ENCODE assay signal across 8 cellular contexts in genomic region chr14:67514650-67515385, GRCh38. TPM values are rescaled to one million over a fixed set of nuclear protein-coding genes. Genes with fewer than 3 reads are reported as not detected.
DNase-seq lines count a peak whose midpoint lies in the region; ATAC-seq lines count a peak whose summit lies in the region.

No MANE protein-coding gene starts in this region.

- H3K36me3 ChIP-seq in MG63 (no peaks in the 10 kb centered on the region), mesenchymal stem cell (ENCODE audit: control insufficient read depth in 1 of 2, insufficient read depth in 2 of 2, low read depth in 1 of 2, low read length in 2 of 2) (no peaks in the 10 kb centered on the region), SJCRH30 (no peaks in the 10 kb centered on the region)
- H3K36me3 ChIP-seq in effector memory CD4-positive, alpha-beta T cell (ENCODE audit: control insufficient read depth, insufficient read depth, low read length), result no peaks in the 10 kb centered on the region

- H3K14ac ChIP-seq in mesenchymal stem cell (ENCODE audit: low read length in 2 of 2), result no peak overlapping the region

- no peak overlapping the region for H2BK120ac ChIP-seq in mesenchymal stem cell (ENCODE audit: low read depth, low read length)

- no peaks in the 10 kb centered on the region for H3K27me3 ChIP-seq in MG63
- no peaks in the 10 kb centered on the region for H3K27me3 ChIP-seq in effector memory CD4-positive, alpha-beta T cell (replicated peaks; ENCODE audit: control insufficient read depth, insufficient read depth, low read length, poor library complexity, severe bottlenecking)
- peaks cover 39 to 48% of the 10 kb centered on the region in 2 experiments for H3K27me3 ChIP-seq in mesenchymal stem cell (ENCODE audit: control insufficient read depth in 1 of 2, insufficient read depth in 1 of 2, low read length in 2 of 2)
- 0 out of 2 replicates have a peak, but pooled peaks cover 7% of the 10 kb centered on the region for H3K27me3 ChIP-seq in SJCRH30

- peak overlapping the region; percentile 77 for H3K9ac ChIP-seq in mesenchymal stem cell (ENCODE audit: low read length)

- peaks cover 7% of the 10 kb centered on the region for H3K4me1 Mint-ChIP-seq in activated CD4-positive, alpha-beta memory T cell treated with anti-CD3 and anti-CD28 coated beads for 36 hours (ENCODE audit: low read depth)
- H3K4me1 Mint-ChIP-seq in stimulated activated naive CD8-positive, alpha-beta T cell treated with anti-CD3 and anti-CD28 coated beads, Interleukin-15, amount 100 ng/mL, for 72 hours, result peaks cover 30% of the 10 kb centered on the region

- H3K4me3 ChIP-seq in MG63 (peak overlapping the region; percentile 63), mesenchymal stem cell (ENCODE audit: insufficient read depth in 1 of 2, low read depth in 1 of 2, low read length in 2 of 2) (peak overlapping the region; percentile 81 to 82), SJCRH30 (no peak overlapping the region)
- H3K4me3 ChIP-seq in effector memory CD4-positive, alpha-beta T cell (ENCODE audit: insufficient read depth, low read depth, low read length, poor library complexity, severe bottlenecking), result peak overlapping the region; percentile 85

- H3K9me3 ChIP-seq in MG63, result no peaks in the 10 kb centered on the region
- no peaks in the 10 kb centered on the region for H3K9me3 ChIP-seq in effector memory CD4-positive, alpha-beta T cell (ENCODE audit: control insufficient read depth, low read length)
- H3K9me3 ChIP-seq in mesenchymal stem cell (ENCODE audit: control insufficient read depth, low read length), result no peaks in the 10 kb centered on the region
- H3K9me3 ChIP-seq in SJCRH30 (replicated peaks), result no peaks in the 10 kb centered on the region

- no peaks in the 10 kb centered on the region for H3K36me3 Mint-ChIP-seq in activated CD4-positive, alpha-beta memory T cell treated with anti-CD3 and anti-CD28 coated beads for 36 hours

- CTCF ChIA-PET in activated CD4-positive, alpha-beta memory T cell treated with anti-CD3 and anti-CD28 coated beads for 36 hours (lab: Charles Lee), result interaction anchor here (0.9 to 3.7 kb wide), 8 partner anchors 12 to 189 kb away, joined by 3 to 18 read pairs (median 6); partner anchors contain the start of gene TMEM229B

- peak overlapping the region; percentile 78 for H3K4me3 Mint-ChIP-seq in activated CD4-positive, alpha-beta memory T cell treated with anti-CD3 and anti-CD28 coated beads for 36 hours
- H3K4me3 Mint-ChIP-seq in stimulated activated naive CD8-positive, alpha-beta T cell treated with anti-CD3 and anti-CD28 coated beads, Interleukin-15, amount 100 ng/mL, for 72 hours, result peak overlapping the region; percentile 82 to 91

- POLR2A ChIA-PET in activated CD4-positive, alpha-beta memory T cell treated with anti-CD3 and anti-CD28 coated beads for 36 hours (lab: Charles Lee), result no interaction called here

- H3K79me1 ChIP-seq in mesenchymal stem cell (replicated peaks; ENCODE audit: low read length, poor library complexity, severe bottlenecking), result no peaks in the 10 kb centered on the region

- H2BK15ac ChIP-seq in mesenchymal stem cell (ENCODE audit: low read depth, poor library complexity, severe bottlenecking), result peak overlapping the region; percentile 76

- H4K8ac ChIP-seq in mesenchymal stem cell (ENCODE audit: low read length), result peak overlapping the region; percentile 12

- peak overlapping the region; percentile 95 for H3K4me2 ChIP-seq in mesenchymal stem cell (ENCODE audit: low read length, poor library complexity, severe bottlenecking)

- WGBS in mesenchymal stem cell, result 3% methylated on average over 59 of the region's 75 CpGs

- H2BK12ac ChIP-seq in mesenchymal stem cell (ENCODE audit: low read length in 2 of 2), result no peak overlapping the region

- no peak overlapping the region for H4K91ac ChIP-seq in mesenchymal stem cell (ENCODE audit: low read length)

- no peaks in the 10 kb centered on the region for H3K9me3 Mint-ChIP-seq in activated CD4-positive, alpha-beta memory T cell treated with anti-CD3 and anti-CD28 coated beads for 36 hours
- no peaks in the 10 kb centered on the region for H3K9me3 Mint-ChIP-seq in stimulated activated naive CD8-positive, alpha-beta T cell treated with anti-CD3 and anti-CD28 coated beads, Interleukin-15, amount 100 ng/mL, for 72 hours

- peak overlapping the region in 1 of 2 experiments; percentile 86 for H3K23ac ChIP-seq in mesenchymal stem cell (ENCODE audit: low read length in 2 of 2)

- H3K27me3 Mint-ChIP-seq in activated CD4-positive, alpha-beta memory T cell treated with anti-CD3 and anti-CD28 coated beads for 36 hours, result no peaks in the 10 kb centered on the region
- no peaks in the 10 kb centered on the region for H3K27me3 Mint-ChIP-seq in stimulated activated naive CD8-positive, alpha-beta T cell treated with anti-CD3 and anti-CD28 coated beads, Interleukin-15, amount 100 ng/mL, for 72 hours

- H3K27ac ChIP-seq in effector memory CD4-positive, alpha-beta T cell (ENCODE audit: insufficient read depth, low read length, poor library complexity, severe bottlenecking), result peak overlapping the region; percentile 71
- H3K27ac ChIP-seq in mesenchymal stem cell (ENCODE audit: low read length, poor library complexity, severe bottlenecking) (no peak overlapping the region), SJCRH30 (no peak overlapping the region)

- no peak overlapping the region for H3K4ac ChIP-seq in mesenchymal stem cell (ENCODE audit: low read depth in 1 of 2, low read length in 2 of 2)

- peak overlapping the region; percentile 40 to 64 for H3K18ac ChIP-seq in mesenchymal stem cell (ENCODE audit: low read depth in 1 of 2, low read length in 2 of 2)

- H2AFZ ChIP-seq in mesenchymal stem cell (ENCODE audit: low read depth, low read length), result peak overlapping the region; percentile 70

- H2BK5ac ChIP-seq in mesenchymal stem cell (ENCODE audit: low read depth, low read length, poor library complexity, severe bottlenecking), result no peak overlapping the region

- peak; percentile 49 for DNase-seq in Ammon's horn (ENCODE audit: low spot score)
- peak; percentile 33 for DNase-seq in MG63
- DNase-seq in activated CD4-positive, alpha-beta memory T cell treated with anti-CD3 and anti-CD28 coated beads for 36 hours, result peak; percentile 44
- DNase-seq in effector memory CD4-positive, alpha-beta T cell, result peak in 2 of 3 donors; percentile 19 to 34
- DNase-seq in mesenchymal stem cell, result peak; percentile 66
- peak; percentile 29 to 48 for DNase-seq in stimulated activated naive CD8-positive, alpha-beta T cell treated with anti-CD3 and anti-CD28 coated beads, Interleukin-15, amount 100 ng/mL, for 72 hours
- DNase-seq in SJCRH30, result no peak

- H2AK5ac ChIP-seq in mesenchymal stem cell (ENCODE audit: low read length, severe bottlenecking), result no peak overlapping the region

- H3K4me1 ChIP-seq in effector memory CD4-positive, alpha-beta T cell (ENCODE audit: control insufficient read depth, insufficient read depth, low read length, poor library complexity, severe bottlenecking), result peaks cover 7% of the 10 kb centered on the region
- peaks cover 18% of the 10 kb centered on the region for H3K4me1 ChIP-seq in mesenchymal stem cell (ENCODE audit: control insufficient read depth, insufficient read depth, low read depth, low read length)
- no peaks in the 10 kb centered on the region for H3K4me1 ChIP-seq in SJCRH30

- ATAC-seq in GM19351 (IDR thresholded peaks at IDR 0.05; ENCODE audit: unreplicated experiment), result peak; percentile 42
- peak; percentile 71 for ATAC-seq in stimulated activated naive CD8-positive, alpha-beta T cell treated with anti-CD3 and anti-CD28 coated beads, Interleukin-15, amount 100 ng/mL, for 72 hours

- intact Hi-C loops in activated CD4-positive, alpha-beta memory T cell treated with anti-CD3 and anti-CD28 coated beads for 36 hours (cut with micrococcal nuclease), result loop anchor here (1.0 kb wide), 1 partner anchor 27 kb away; the partner anchor contains the start of gene TMEM229B

- no peak overlapping the region for H3K27ac Mint-ChIP-seq in activated CD4-positive, alpha-beta memory T cell treated with anti-CD3 and anti-CD28 coated beads for 36 hours
- peak overlapping the region in 1 of 2 donors; percentile 55 for H3K27ac Mint-ChIP-seq in stimulated activated naive CD8-positive, alpha-beta T cell treated with anti-CD3 and anti-CD28 coated beads, Interleukin-15, amount 100 ng/mL, for 72 hours

RNA-seq across cellular contexts. Expression of gene PLEKHH1, which starts 18.3 kb away (rescaled TPM):
- total RNA-seq in MG63 (2014; rRNA removed; shearing (Covaris generic); ENCODE audit: low replicate concordance), result 0.07 and 0.47 TPM in 2 replicates
- 1 to 10 TPM; 1.7 to 1.9 TPM for total RNA-seq in activated CD4-positive, alpha-beta memory T cell treated with anti-CD3 and anti-CD28 coated beads for 36 hours
- polyA plus RNA-seq in mesenchymal stem cell (2013, experiment 1 of 2), result 0.41 TPM
- 0.44 TPM for polyA plus RNA-seq in mesenchymal stem cell (2013, experiment 2 of 2)
- total RNA-seq in SJCRH30 (2014; rRNA removed; shearing (Covaris generic)), result 0.30 and 0.75 TPM in 2 replicates

RNA-seq across cellular contexts. Expression of gene TMEM229B, which starts 26.3 kb away (rescaled TPM):
- 5.9 TPM in 1 of 2 replicates, not detected in the other for total RNA-seq in MG63 (2014; rRNA removed; shearing (Covaris generic); ENCODE audit: low replicate concordance)
- 1 to 10 TPM in 1 of 2 experiments, under 1 TPM in 1; 0.93 to 1.1 TPM for total RNA-seq in activated CD4-positive, alpha-beta memory T cell treated with anti-CD3 and anti-CD28 coated beads for 36 hours
- polyA plus RNA-seq in mesenchymal stem cell (2013, experiment 1 of 2), result 0.25 TPM
- 0.40 TPM for polyA plus RNA-seq in mesenchymal stem cell (2013, experiment 2 of 2)
- not detected in 2 replicates for total RNA-seq in SJCRH30 (2014; rRNA removed; shearing (Covaris generic))

Comparison
In these comparisons a context has a peak if more than half of its experiments do, and no peak if none do; other contexts are left out.
1. DNase-seq: peak in Ammon's horn (single experiment), MG63 (single experiment), activated CD4-positive, alpha-beta memory T cell treated with anti-CD3 and anti-CD28 coated beads for 36 hours (single experiment), effector memory CD4-positive, alpha-beta T cell (2 of 3), mesenchymal stem cell (single experiment) and stimulated activated naive CD8-positive, alpha-beta T cell treated with anti-CD3 and anti-CD28 coated beads, Interleukin-15, amount 100 ng/mL, for 72 hours (2 of 2); none in SJCRH30 (0 of 2).